Comparison of ENCODE assay signal across 17 cellular contexts in genomic region chr17:67636841-67637240, GRCh38.
DNase-seq lines count a peak whose midpoint lies in the region; ATAC-seq and TF ChIP-seq lines count a peak whose summit lies in the region.
"Had no signal": no experiment of that assay in that cellular context is flagged by ENCODE, and none has a peak within 500 bp of the region (broad histone marks: within the 10 kb centered on the region; RNA-seq: fewer than 3 reads in every experiment).

No MANE protein-coding gene starts in this region.

- peaks cover 13% of the 10 kb centered on the region for H3K4me1 Mint-ChIP-seq in MCF 10A (ENCODE audit: insufficient read depth, unreplicated experiment)

- TF ChIP-seq POLR2A in breast epithelium (IDR thresholded peaks at IDR 0.05), result no peak

- H3K36me3 Mint-ChIP-seq in MCF 10A (ENCODE audit: insufficient read depth, unreplicated experiment), result peaks cover 6% of the 10 kb centered on the region

- no peak overlapping the region for H3K4me3 ChIP-seq in breast epithelium
- no peak overlapping the region for H3K4me3 ChIP-seq in brain microvascular endothelial cell (ENCODE audit: low read depth, low read length)
- no peak overlapping the region for H3K4me3 ChIP-seq in kidney epithelial cell (ENCODE audit: low read depth, low read length)
- H3K4me3 ChIP-seq in upper lobe of right lung, result no peak overlapping the region
- H3K4me3 ChIP-seq: cardiac muscle cell had no signal

- CTCF ChIA-PET in MCF 10A (lab: Yijun Ruan, JAX), result interaction anchor here (1.2 to 2.2 kb wide), 3 partner anchors 160 to 259 kb away, joined by 6 to 15 read pairs (median 6); no protein-coding TSS in a partner anchor

- H3K36me3 ChIP-seq in breast epithelium, result no peaks in the 10 kb centered on the region
- no peaks in the 10 kb centered on the region for H3K36me3 ChIP-seq in brain microvascular endothelial cell (replicated peaks)
- H3K36me3 ChIP-seq in kidney epithelial cell (ENCODE audit: control insufficient read depth, insufficient read depth, low read length), result no peaks in the 10 kb centered on the region
- peaks cover 5% of the 10 kb centered on the region for H3K36me3 ChIP-seq in upper lobe of right lung
- H3K36me3 ChIP-seq: cardiac muscle cell had no signal

- H3K27ac ChIP-seq in breast epithelium, result peak overlapping the region; percentile 60 to 87
- H3K27ac ChIP-seq in brain microvascular endothelial cell, result no peak overlapping the region
- H3K27ac ChIP-seq in upper lobe of right lung, result no peak overlapping the region
- H3K27ac ChIP-seq: cardiac muscle cell had no signal

- no peaks in the 10 kb centered on the region for H3K9me3 Mint-ChIP-seq in MCF 10A (ENCODE audit: unreplicated experiment)
- H3K9me3 Mint-ChIP-seq: CD8-positive, alpha-beta memory T cell; endodermal cell had no signal

- peaks cover 0 to 6% of the 10 kb centered on the region in 2 donors for H3K4me1 ChIP-seq in breast epithelium
- peaks cover 6% of the 10 kb centered on the region for H3K4me1 ChIP-seq in upper lobe of right lung

- no peaks in the 10 kb centered on the region for H3K27me3 Mint-ChIP-seq in MCF 10A (ENCODE audit: insufficient read depth, unreplicated experiment)
- H3K27me3 Mint-ChIP-seq: CD8-positive, alpha-beta memory T cell had no signal

- POLR2A ChIA-PET in MCF 10A (lab: Yijun Ruan, JAX), result no interaction called here

- no peak overlapping the region for H3K27ac Mint-ChIP-seq in MCF 10A (ENCODE audit: low read depth, unreplicated experiment)
- H3K27ac Mint-ChIP-seq: endodermal cell had no signal

- no peak for ATAC-seq in upper lobe of right lung
- ATAC-seq in HG03139 (IDR thresholded peaks at IDR 0.05; ENCODE audit: unreplicated experiment), result no peak
- no peak for ATAC-seq in HG02610 (IDR thresholded peaks at IDR 0.05; ENCODE audit: unreplicated experiment)

- in situ Hi-C loops in brain microvascular endothelial cell (cut with HindIII; ENCODE audit: low pct_ligation_motif_present, low sequenced_read_pairs), result no loop called here

- BruUV-seq in MCF 10A (replicated peaks; lab: Mats Ljungman, UMichigan), result no TSS peak

- H3K4me3 Mint-ChIP-seq in MCF 10A (ENCODE audit: unreplicated experiment), result no peak overlapping the region
- H3K4me3 Mint-ChIP-seq: CD8-positive, alpha-beta memory T cell; endodermal cell had no signal

- intact Hi-C loops in breast epithelium (cut with DNase I; ENCODE audit: low total_unique reads) (loop anchor here (10.0 kb wide), 1 partner anchor 1118 kb away; no protein-coding TSS in a partner anchor), MCF 10A (cut with micrococcal nuclease) (no loop called here), upper lobe of right lung (cut with DNase I) (no loop called here)

- H3K27me3 ChIP-seq in breast epithelium (no peaks in the 10 kb centered on the region), brain microvascular endothelial cell (replicated peaks) (no peaks in the 10 kb centered on the region), kidney epithelial cell (ENCODE audit: control insufficient read depth, insufficient read depth, low read length) (no peaks in the 10 kb centered on the region), upper lobe of right lung (no peaks in the 10 kb centered on the region)
- H3K27me3 ChIP-seq: cardiac muscle cell had no signal

- H3K9me3 ChIP-seq in breast epithelium (no peaks in the 10 kb centered on the region), upper lobe of right lung (no peaks in the 10 kb centered on the region)

- no peak for TF ChIP-seq CTCF in breast epithelium (IDR thresholded peaks at IDR 0.05)
- no peak for TF ChIP-seq CTCF in MCF 10A (IDR thresholded peaks at IDR 0.05; ENCODE audit: unreplicated experiment)
- TF ChIP-seq CTCF in brain microvascular endothelial cell (IDR thresholded peaks at IDR 0.05; ENCODE audit: low read depth, low read length, missing control alignments), result no peak
- no peak for TF ChIP-seq CTCF in kidney epithelial cell (IDR thresholded peaks at IDR 0.05; ENCODE audit: insufficient read depth, low read length, poor library complexity, severe bottlenecking)
- no peak for TF ChIP-seq CTCF in upper lobe of right lung (IDR thresholded peaks at IDR 0.05)

- DNase-seq in breast epithelium (ENCODE audit: low spot score in 2 of 2), result no peak
- DNase-seq in MCF 10A (ENCODE audit: unreplicated experiment), result no peak
- DNase-seq in brain microvascular endothelial cell, result peak; percentile 15
- DNase-seq in kidney epithelial cell (ENCODE audit: low read depth), result peak; percentile 58
- peak; percentile 10 for DNase-seq in upper lobe of right lung
- DNase-seq in NCI-H1436 treated with DMSO at 0.1 percent for 48 hours (lab: John Stamatoyannopoulos, UW), result no peak
- DNase-seq: activated naive CD4-positive, alpha-beta T cell; CD8-positive, alpha-beta memory T cell; endodermal cell; Kasumi-1; left colon; NCI-H1694 treated with DMSO at 0.1 percent for 48 hours; NCI-H524; SW 1271 had no signal

Comparison
In these comparisons a context has a peak if more than half of its experiments do, and no peak if none do; other contexts are left out.
1. DNase-seq: peak in brain microvascular endothelial cell (single experiment), kidney epithelial cell (single experiment) and upper lobe of right lung (single experiment); none in breast epithelium (0 of 2), MCF 10A (single experiment) and NCI-H1436 treated with DMSO at 0.1 percent for 48 hours (single experiment).
2. H3K27ac ChIP-seq: peak in breast epithelium (2 of 2); none in brain microvascular endothelial cell (single experiment) and upper lobe of right lung (single experiment).